Comparison of ENCODE assay signal across 8 cellular contexts in the genomic region with DNA sequence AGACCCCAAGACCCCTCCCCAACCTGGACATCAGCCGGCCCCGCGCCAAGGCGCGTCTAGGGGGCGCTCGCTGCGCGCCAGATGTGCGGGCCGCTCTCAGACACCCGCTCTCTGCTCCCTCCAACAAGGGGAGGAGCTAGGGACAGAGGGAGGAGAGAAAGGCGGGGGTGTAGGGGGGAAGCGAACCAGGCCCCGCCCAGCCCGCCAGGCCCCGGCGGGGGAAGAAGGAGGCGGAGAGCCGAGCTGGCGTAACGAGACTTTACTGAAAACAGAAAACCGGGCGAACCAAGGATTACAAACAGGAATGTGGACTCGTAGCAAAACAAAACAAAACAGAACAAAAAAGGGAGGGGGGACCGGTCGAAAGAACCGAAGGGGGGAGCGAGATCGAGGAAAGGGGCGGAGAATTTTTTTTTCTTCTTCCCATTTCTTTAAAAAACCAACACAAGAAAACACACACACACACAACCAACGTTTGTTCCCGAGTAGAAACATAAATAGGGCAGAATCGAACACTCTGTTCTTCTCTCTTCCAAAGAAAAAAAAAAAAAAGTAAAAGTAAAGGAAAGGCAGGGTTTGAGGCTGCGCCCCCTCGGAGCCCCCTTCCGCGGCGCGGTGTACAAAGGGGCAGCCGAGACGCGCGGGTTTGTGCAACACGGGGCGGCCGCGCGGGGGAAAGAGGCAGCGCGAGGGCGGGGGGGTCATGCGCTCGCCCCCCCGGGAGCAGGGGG.
DNase-seq lines count a peak whose midpoint lies in the region; ATAC-seq, FAIRE-seq and TF ChIP-seq lines count a peak whose summit lies in the region.

No MANE protein-coding gene starts in this region.

- DNase-seq in GM10248 (ENCODE audit: extremely low spot score) (peak; percentile 97), HTR-8/SVneo (ENCODE audit: insufficient read length, low spot score) (peak; percentile 89), NK-92 (lab: John Stamatoyannopoulos, UW; ENCODE audit: unreplicated experiment) (peak; percentile 56), memory B cell (ENCODE audit: low spot score in 2 of 2) (peak; percentile 87 to 94)
- peak; percentile 79 to 86 for DNase-seq in activated CD8-positive, alpha-beta memory T cell treated with anti-CD3 and anti-CD28 coated beads for 4 hours (ENCODE audit: low read depth in 2 of 2)
- DNase-seq in effector memory CD8-positive, alpha-beta T cell = peak; percentile 90 to 92 (median 91)
- peak; percentile 76 to 88 (median 88) for DNase-seq in stimulated activated CD4-positive, alpha-beta T cell treated with anti-CD3 and anti-CD28 coated beads, TNF-alpha, amount 100 ng/mL, for 4 hours (ENCODE audit: low read depth in 3 of 3)

- TF ChIP-seq CTCF in GM10248 (IDR thresholded peaks at IDR 0.05; ENCODE audit: control extremely low read depth, extremely low read depth, low read depth, missing control alignments) = peak; percentile 88

- H3K4me1 Mint-ChIP-seq in effector memory CD8-positive, alpha-beta T cell (ENCODE audit: low read depth in 2 of 2) = peaks cover 37 to 41% of the 10 kb centered on the region in 2 donors
- H3K4me1 Mint-ChIP-seq in memory B cell = peaks cover 37% of the 10 kb centered on the region

- CTCF ChIA-PET in GM10248 (lab: Yijun Ruan, JAX) = interaction anchor here (0.6 to 8.3 kb wide), 48 partner anchors 10 to 206 kb away, joined by 3 to 171 read pairs (median 4); a partner anchor contains a TSS

- FAIRE-seq in HTR-8/SVneo (lab: Jason Lieb, UNC) = peak; percentile 71

- peak overlapping the region; percentile 100 for H3K27ac Mint-ChIP-seq in effector memory CD8-positive, alpha-beta T cell
- H3K27ac Mint-ChIP-seq in memory B cell = peak overlapping the region; percentile 98

- no peaks in the 10 kb centered on the region for H3K9me3 Mint-ChIP-seq in effector memory CD8-positive, alpha-beta T cell
- H3K9me3 Mint-ChIP-seq in memory B cell = no peaks in the 10 kb centered on the region

- H3K4me3 Mint-ChIP-seq in effector memory CD8-positive, alpha-beta T cell = peak overlapping the region; percentile 90 to 98
- peak overlapping the region; percentile 97 for H3K4me3 Mint-ChIP-seq in memory B cell

- ATAC-seq in effector memory CD8-positive, alpha-beta T cell (replicated peaks) = peak; percentile 23
- ATAC-seq in memory B cell (ENCODE audit: low read depth) (peak; percentile 20), GM18870 (IDR thresholded peaks at IDR 0.05; ENCODE audit: unreplicated experiment) (no peak)

- H3K36me3 Mint-ChIP-seq in effector memory CD8-positive, alpha-beta T cell (ENCODE audit: insufficient read depth) = peaks cover 92% of the 10 kb centered on the region
- H3K36me3 Mint-ChIP-seq in memory B cell = peaks cover 16% of the 10 kb centered on the region

- no peaks in the 10 kb centered on the region for H3K27me3 Mint-ChIP-seq in effector memory CD8-positive, alpha-beta T cell
- no peaks in the 10 kb centered on the region for H3K27me3 Mint-ChIP-seq in memory B cell

- POLR2A ChIA-PET in GM10248 (lab: Yijun Ruan, JAX) = interaction anchor here (0.5 to 6.4 kb wide), 40 partner anchors 9 to 1019 kb away, joined by 3 to 154 read pairs (median 5); a partner anchor contains a TSS
